ENCODE assay signal across 10 cellular contexts in genomic region chr2:132439703-132440398, GRCh38. TPM values are rescaled to one million over a fixed set of nuclear protein-coding genes. Genes with fewer than 3 reads are reported as not detected.
A peak's percentile ranks its signal among the peaks of the same experiment; 100 is the strongest.
DNase-seq lines count a peak whose midpoint lies in the region; ATAC-seq, FAIRE-seq and TF ChIP-seq lines count a peak whose summit lies in the region.
"Had no signal": no experiment of that assay in that cellular context is flagged by ENCODE, and none has a peak within 500 bp of the region (broad histone marks: within the 10 kb centered on the region; RNA-seq: fewer than 3 reads in every experiment).

No MANE protein-coding gene starts in this region.

- peak overlapping the region; percentile 28 to 61 (median 40) for H3K27ac ChIP-seq in thyroid gland

- peaks cover 12 to 15% of the 10 kb centered on the region in 2 donors for H3K4me1 ChIP-seq in thyroid gland

- ATAC-seq in GM19463 (IDR thresholded peaks at IDR 0.05; ENCODE audit: unreplicated experiment) = no peak

- H3K27me3 ChIP-seq in thyroid gland = no peaks in the 10 kb centered on the region

- TF ChIP-seq POLR2A in thyroid gland (IDR thresholded peaks at IDR 0.05) = no peak

- FAIRE-seq in RCC 7860 (lab: Jason Lieb, UNC) = no peak

- intact Hi-C loops in thyroid gland (cut with DNase I) = no loop called here

- no peak overlapping the region for H3K4me3 ChIP-seq in fibroblast of mammary gland (ENCODE audit: control insufficient read depth, low read depth, low read length)
- no peak overlapping the region for H3K4me3 ChIP-seq in thyroid gland (replicated peaks in 1 of 3)

- TF ChIP-seq CTCF in fibroblast of mammary gland (conservative IDR thresholded peaks at IDR 0.05; ENCODE audit: control insufficient read depth, insufficient read depth, low read depth, low read length) (no peak), thyroid gland (IDR thresholded peaks at IDR 0.05) (no peak)

- H3K9me3 ChIP-seq in thyroid gland = no peaks in the 10 kb centered on the region

- no peaks in the 10 kb centered on the region for H3K36me3 ChIP-seq in thyroid gland

- 66 to 71% methylated on average over 6 of the region's 6 CpGs for WGBS in thyroid gland, 2 donors

- DNase-seq in NCI-H2029 (lab: John Stamatoyannopoulos, UW) = peak; percentile 41
- DNase-seq in NCI-H2029 treated with DMSO at 0.1 percent for 48 hours (lab: John Stamatoyannopoulos, UW) = no peak
- peak; percentile 20 for DNase-seq in RCC 7860 (ENCODE audit: low spot score)
- DNase-seq in fibroblast of mammary gland (ENCODE audit: low read depth) = peak; percentile 57
- DNase-seq in thyroid gland = peak; percentile 35
- no peak for DNase-seq in GM19238 (ENCODE audit: insufficient read length, low spot score)
- no peak for DNase-seq in activated CD4-positive, alpha-beta T cell treated with anti-CD3 and anti-CD28 coated beads, Interleukin-2, amount 50 U/mL, for 4 hours
- DNase-seq: effector CD8-positive, alpha-beta T cell; naive B cell had no signal

RNA-seq across cellular contexts. Expression of gene GPR39, which starts 23.2 kb away (rescaled TPM):
- 1 to 10 TPM; 2.8 to 9.7 (median 5.4) TPM for total RNA-seq in thyroid gland

Comparison
In these comparisons a context has a peak if more than half of its experiments do, and no peak if none do; other contexts are left out.
1. DNase-seq: peak in NCI-H2029 (single experiment), RCC 7860 (single experiment), fibroblast of mammary gland (single experiment) and thyroid gland (2 of 2); none in NCI-H2029 treated with DMSO at 0.1 percent for 48 hours (single experiment), GM19238 (single experiment) and activated CD4-positive, alpha-beta T cell treated with anti-CD3 and anti-CD28 coated beads, Interleukin-2, amount 50 U/mL, for 4 hours (0 of 2).